In the genomic region with DNA sequence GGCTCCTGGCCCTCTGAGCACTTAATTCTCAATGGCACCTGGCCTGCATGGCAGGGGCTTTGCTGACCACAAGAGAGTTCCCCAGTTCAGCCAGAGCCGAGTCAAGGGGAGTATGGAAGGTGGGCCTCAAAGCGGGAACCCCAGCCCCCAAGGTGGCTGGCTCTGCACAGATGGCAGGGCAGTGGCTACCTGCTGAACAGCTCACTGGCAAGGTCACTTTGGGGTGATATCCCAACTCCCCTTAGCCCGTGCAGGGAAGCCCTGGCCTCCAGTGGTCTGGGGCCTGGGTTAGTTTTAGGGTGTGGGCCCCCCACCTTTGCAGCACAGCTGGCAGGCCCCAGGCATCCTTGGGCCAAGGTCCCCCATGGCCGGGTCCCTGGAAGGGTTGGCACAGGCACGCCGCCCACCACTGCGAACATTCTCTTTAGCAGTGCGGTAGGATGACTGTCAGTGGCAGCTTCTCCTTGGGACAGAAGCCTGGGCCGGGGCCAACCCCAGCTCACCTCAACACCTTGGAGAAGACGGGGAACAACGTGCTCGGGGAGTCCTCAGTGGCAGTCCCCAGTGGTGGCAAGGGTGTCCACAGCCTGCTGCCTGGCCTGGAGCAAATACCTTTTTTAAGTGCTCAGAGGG, we compare ENCODE assay signal across 22 cellular contexts. TPM values are rescaled to one million over a fixed set of nuclear protein-coding genes. Genes with fewer than 3 reads are reported as not detected.
A peak's percentile ranks its signal among the peaks of the same experiment; 100 is the strongest.
DNase-seq lines count a peak whose midpoint lies in the region; ATAC-seq, FAIRE-seq and TF ChIP-seq lines count a peak whose summit lies in the region.
"Had no signal": no experiment of that assay in that cellular context is flagged by ENCODE, and none has a peak within 500 bp of the region (broad histone marks: within the 10 kb centered on the region; RNA-seq: fewer than 3 reads in every experiment).

No MANE protein-coding gene starts in this region.

- TF ChIP-seq EP300 in HepG2 (IDR thresholded peaks at IDR 0.05; ENCODE audit: low read depth in 2 of 2, low read length in 2 of 2): no peak
- no peak for TF ChIP-seq EP300 in HepG2 (CRISPR knock-in tag; IDR thresholded peaks at IDR 0.05; ENCODE audit: borderline replicate concordance)
- no peak for TF ChIP-seq EP300 in stomach (IDR thresholded peaks at IDR 0.05)

- ATAC-seq in activated CD8-positive, alpha-beta memory T cell treated with anti-CD3 and anti-CD28 coated beads, Interleukin-2, amount 10 ng/mL, durations not matched to agents 7 days and 5 days: no peak
- no peak for ATAC-seq in HepG2
- ATAC-seq: activated CD4-positive, CD25-positive, alpha-beta regulatory T cell treated with anti-CD3 and anti-CD28 coated beads, Interleukin-2, amount 50 U/mL, for 24 hours; stimulated activated effector memory CD8-positive, alpha-beta T cell treated with anti-CD3 and anti-CD28 coated beads, Interleukin-12 subunit alpha, Interleukin-12 subunit beta, amount 100 ng/mL, for 72 hours; T-cell had no signal

- no peak overlapping the region for H3K27ac Mint-ChIP-seq in activated CD8-positive, alpha-beta memory T cell treated with anti-CD3 and anti-CD28 coated beads, Interleukin-2, amount 10 ng/mL, durations not matched to agents 7 days and 5 days
- H3K27ac Mint-ChIP-seq: naive B cell; stimulated activated effector memory CD8-positive, alpha-beta T cell treated with anti-CD3 and anti-CD28 coated beads, Interleukin-12 subunit alpha, Interleukin-12 subunit beta, amount 100 ng/mL, for 72 hours; T-cell had no signal

- TF ChIP-seq RAD21 in HepG2 (CRISPR knock-in tag; IDR thresholded peaks at IDR 0.05): no peak

- no TSS peak for BruUV-seq in HepG2 (replicated peaks; lab: Mats Ljungman, UMichigan)

- H3K36me3 ChIP-seq in HepG2 (replicated peaks in 1 of 2; ENCODE audit: control insufficient read depth in 1 of 2, insufficient read depth in 2 of 2, low read length in 2 of 2) (no peaks in the 10 kb centered on the region), stomach (peaks cover 10 to 52% (median 45%) of the 10 kb centered on the region in 4 donors)
- H3K36me3 ChIP-seq: MG63 had no signal

- POLR2A ChIA-PET in HepG2 (lab: Yijun Ruan, JAX): no interaction called here

- TF ChIP-seq CTCF in HepG2 (CRISPR knock-in tag; IDR thresholded peaks at IDR 0.05) (no peak), stomach (IDR thresholded peaks at IDR 0.05) (no peak), D721Med (IDR thresholded peaks at IDR 0.05; ENCODE audit: insufficient read depth, missing control alignments) (no peak)

- intact Hi-C loops in HepG2 (cut with micrococcal nuclease; ENCODE audit: unreplicated experiment): no loop called here
- intact Hi-C loops in stomach (cut with DNase I; ENCODE audit: low total_unique reads): no loop called here

- no peaks in the 10 kb centered on the region for H3K4me1 Mint-ChIP-seq in activated CD8-positive, alpha-beta memory T cell treated with anti-CD3 and anti-CD28 coated beads, Interleukin-2, amount 10 ng/mL, durations not matched to agents 7 days and 5 days
- H3K4me1 Mint-ChIP-seq: stimulated activated effector memory CD8-positive, alpha-beta T cell treated with anti-CD3 and anti-CD28 coated beads, Interleukin-12 subunit alpha, Interleukin-12 subunit beta, amount 100 ng/mL, for 72 hours; T-cell had no signal

- H3K27me3 Mint-ChIP-seq in activated CD8-positive, alpha-beta memory T cell treated with anti-CD3 and anti-CD28 coated beads, Interleukin-2, amount 10 ng/mL, durations not matched to agents 7 days and 5 days: no peaks in the 10 kb centered on the region
- H3K27me3 Mint-ChIP-seq: naive B cell, T-cell had no signal

- no peak overlapping the region for H2AFZ ChIP-seq in HepG2 (ENCODE audit: low read length)

- no peak overlapping the region for H3K4me3 Mint-ChIP-seq in activated CD8-positive, alpha-beta memory T cell treated with anti-CD3 and anti-CD28 coated beads, Interleukin-2, amount 10 ng/mL, durations not matched to agents 7 days and 5 days
- H3K4me3 Mint-ChIP-seq: stimulated activated effector memory CD8-positive, alpha-beta T cell treated with anti-CD3 and anti-CD28 coated beads, Interleukin-12 subunit alpha, Interleukin-12 subunit beta, amount 100 ng/mL, for 72 hours; T-cell had no signal

- no peaks in the 10 kb centered on the region for H3K36me3 Mint-ChIP-seq in activated CD8-positive, alpha-beta memory T cell treated with anti-CD3 and anti-CD28 coated beads, Interleukin-2, amount 10 ng/mL, durations not matched to agents 7 days and 5 days
- H3K36me3 Mint-ChIP-seq: naive B cell; stimulated activated effector memory CD8-positive, alpha-beta T cell treated with anti-CD3 and anti-CD28 coated beads, Interleukin-12 subunit alpha, Interleukin-12 subunit beta, amount 100 ng/mL, for 72 hours; T-cell had no signal

- H3K79me2 ChIP-seq in HepG2 (ENCODE audit: insufficient read depth, low read length): no peaks in the 10 kb centered on the region

- FAIRE-seq in HepG2 (lab: Jason Lieb, UNC): no peak
- FAIRE-seq in D721Med (lab: Jason Lieb, UNC): no peak
- FAIRE-seq: H54, HTR-8/SVneo had no signal

- no peak overlapping the region for H3K4me2 ChIP-seq in HepG2 (ENCODE audit: low read depth, low read length)

- 96% methylated on average over 9 of the region's 12 CpGs for WGBS in HepG2 (ENCODE audit: low lambda C conversion rate)
- WGBS in stomach, 5 donors: 75 to 96% (median 93%) methylated on average over 6 to 12 of the region's 12 CpGs

- H3K27me3 ChIP-seq in HepG2 (ENCODE audit: control insufficient read depth in 1 of 2, insufficient read depth in 2 of 2, low read length in 2 of 2): no peaks in the 10 kb centered on the region
- H3K27me3 ChIP-seq in stomach: no peaks in the 10 kb centered on the region
- H3K27me3 ChIP-seq: MG63 had no signal

- H3K9ac ChIP-seq in HepG2 (ENCODE audit: insufficient read depth, low read depth, low read length): no peak overlapping the region

- DNase-seq in activated CD4-positive, CD25-positive, alpha-beta regulatory T cell treated with anti-CD3 and anti-CD28 coated beads, Interleukin-2, amount 50 U/mL, for 72 hours: peak; percentile 26
- no peak for DNase-seq in activated CD4-positive, CD25-positive, alpha-beta regulatory T cell (lab: John Stamatoyannopoulos, UW)
- DNase-seq in activated CD8-positive, alpha-beta memory T cell treated with anti-CD3 and anti-CD28 coated beads, Interleukin-2, amount 10 ng/mL, durations not matched to agents 7 days and 5 days: peak; percentile 31
- no peak for DNase-seq in HepG2 (ENCODE audit: low spot score)
- no peak for DNase-seq in stomach
- DNase-seq in NCI-H1694 treated with DMSO at 0.1 percent for 48 hours (lab: John Stamatoyannopoulos, UW): no peak
- DNase-seq in stimulated activated naive CD4-positive, alpha-beta T cell (lab: John Stamatoyannopoulos, UW): no peak
- DNase-seq in D721Med (ENCODE audit: insufficient read length, low spot score): no peak
- DNase-seq: 8988T, anterior cingulate cortex, C1 segment of cervical spinal cord, cortex of kidney, kidney glomerular epithelial cell, MG63, naive B cell, NCI-H2081 treated with DMSO at 0.1 percent for 48 hours, NCI-H774 had no signal

- H3K9me3 ChIP-seq in HepG2 (ENCODE audit: low read length) (no peaks in the 10 kb centered on the region), stomach (no peaks in the 10 kb centered on the region)
- H3K9me3 ChIP-seq: MG63 had no signal

- H3K27ac ChIP-seq in HepG2 (ENCODE audit: extremely low read length, insufficient read depth, low read length) (no peak overlapping the region), stomach (peak overlapping the region in 3 of 5 donors; percentile 7 to 62 (median 39))

- in situ Hi-C loops in HepG2 (cut with HindIII; ENCODE audit: extremely low pct_ligation_motif_present, low pct_unique_long_range_greater_than_20kb): no loop called here

- CTCF ChIA-PET in activated CD8-positive, alpha-beta memory T cell treated with anti-CD3 and anti-CD28 coated beads, Interleukin-2, amount 10 ng/mL, durations not matched to agents 7 days and 5 days (lab: Charles Lee): interaction anchor here (0.6 kb wide), 1 partner anchor 84 kb away, joined by 3 read pairs; no protein-coding TSS in a partner anchor
- CTCF ChIA-PET in HepG2 (lab: Yijun Ruan, JAX; ENCODE audit: low intra/inter-chr PET ratio, low total read pairs): no interaction called here

- H3K4me1 ChIP-seq in HepG2 (ENCODE audit: insufficient read depth, low read length) (peaks cover 39% of the 10 kb centered on the region), stomach (peaks cover 26 to 57% (median 43%) of the 10 kb centered on the region in 4 donors)

- no peaks in the 10 kb centered on the region for H4K20me1 ChIP-seq in HepG2 (ENCODE audit: insufficient read depth, low read length)

- TF ChIP-seq POLR2A in HepG2 (IDR thresholded peaks at IDR 0.05; ENCODE audit: insufficient read depth in 1 of 2, low read depth in 2 of 2, low read length in 2 of 2): no peak
- no peak for TF ChIP-seq POLR2A in stomach (IDR thresholded peaks at IDR 0.05)

- H3K9me3 Mint-ChIP-seq in activated CD8-positive, alpha-beta memory T cell treated with anti-CD3 and anti-CD28 coated beads, Interleukin-2, amount 10 ng/mL, durations not matched to agents 7 days and 5 days (ENCODE audit: low read depth): no peaks in the 10 kb centered on the region
- H3K9me3 Mint-ChIP-seq: stimulated activated effector memory CD8-positive, alpha-beta T cell treated with anti-CD3 and anti-CD28 coated beads, Interleukin-12 subunit alpha, Interleukin-12 subunit beta, amount 100 ng/mL, for 72 hours; T-cell had no signal

- no peak overlapping the region for H3K4me3 ChIP-seq in HepG2 (replicated peaks in 1 of 3; ENCODE audit: insufficient read depth in 1 of 3, low read depth in 2 of 3, low read length in 3 of 3)
- H3K4me3 ChIP-seq in stomach: no peak overlapping the region
- H3K4me3 ChIP-seq: MG63 had no signal

RNA-seq across cellular contexts. Expression of a gene that starts 36.8 kb away (rescaled TPM):
- 100 to 1,000 TPM; 119 to 144 TPM for total RNA-seq in activated CD8-positive, alpha-beta memory T cell treated with anti-CD3 and anti-CD28 coated beads, Interleukin-2, amount 10 ng/mL, durations not matched to agents 7 days and 5 days
- total RNA-seq in HepG2 (2016; rRNA removed; fragmentation: Illumina TruSeq; extraction: Trizol) (157 and 178 TPM in 2 replicates), stomach (100 to 1,000 TPM in 1 of 5 donors, 10 to 100 TPM in 3, 1 to 10 TPM in 1; 6.4 to 149 (median 46.8) TPM)
- 30.6 and 37.3 TPM in 2 replicates for total RNA-seq in HepG2 (2016; cell fraction: cytosol; rRNA removed; fragmentation: Illumina TruSeq; extraction: Trizol; ENCODE audit: low read depth)
- total RNA-seq in HepG2 (2016; cell fraction: insoluble cytoplasmic fraction; rRNA removed; fragmentation: Illumina TruSeq; extraction: Trizol): 154 and 176 TPM in 2 replicates
- 93.6 and 97.6 TPM in 2 replicates for total RNA-seq in HepG2 (2016; cell fraction: membrane; rRNA removed; fragmentation: Illumina TruSeq; extraction: Trizol)
- total RNA-seq in HepG2 (2016; cell fraction: nucleus; rRNA removed; fragmentation: Illumina TruSeq; extraction: Trizol): 106 and 121 TPM in 2 replicates
- polyA plus RNA-seq in HepG2 (2011; rRNA removed) (134 and 147 TPM in 2 replicates), stomach (100 to 1,000 TPM in 1 of 3 donors, 10 to 100 TPM in 2; 27.5 to 177 (median 54.7) TPM)
- 144 and 156 TPM in 2 replicates for polyA plus RNA-seq in HepG2 (2011; cell fraction: cytosol; rRNA removed)
- polyA plus RNA-seq in HepG2 (2011; cell fraction: nucleus; rRNA removed): 229 and 231 TPM in 2 replicates
- 92.0 and 152 TPM in 2 replicates for polyA plus RNA-seq in HepG2 (2012)
- polyA plus RNA-seq in HepG2 (2016; cell fraction: cytosol; fragmentation: Illumina TruSeq; extraction: Trizol; ENCODE audit: low read depth): 48.0 and 48.3 TPM in 2 replicates
- polyA plus RNA-seq in HepG2 (2016; cell fraction: insoluble cytoplasmic fraction; fragmentation: Illumina TruSeq; extraction: Trizol; ENCODE audit: low read depth): 270 and 301 TPM in 2 replicates
- polyA plus RNA-seq in HepG2 (2016; cell fraction: membrane; fragmentation: Illumina TruSeq; extraction: Trizol; ENCODE audit: low read depth): 80.3 and 83.8 TPM in 2 replicates
- polyA plus RNA-seq in HepG2 (2016; cell fraction: nucleus; fragmentation: Illumina TruSeq; extraction: Trizol; ENCODE audit: insufficient read depth, low read depth): 218 and 229 TPM in 2 replicates
- 220 and 249 TPM in 2 replicates for polyA minus RNA-seq in HepG2 (2011; rRNA and poly(A)+ RNA removed; ENCODE audit: low replicate concordance)
- 69.6 and 71.7 TPM in 2 replicates for polyA minus RNA-seq in HepG2 (2011; cell fraction: cytosol; rRNA and poly(A)+ RNA removed)
- 105 and 112 TPM in 2 replicates for polyA minus RNA-seq in HepG2 (2011; cell fraction: nucleus; rRNA and poly(A)+ RNA removed)

Comparison
In these comparisons a context has a peak if more than half of its experiments do, and no peak if none do; other contexts are left out.
1. DNase-seq: peak in activated CD4-positive, CD25-positive, alpha-beta regulatory T cell treated with anti-CD3 and anti-CD28 coated beads, Interleukin-2, amount 50 U/mL, for 72 hours (single experiment) and activated CD8-positive, alpha-beta memory T cell treated with anti-CD3 and anti-CD28 coated beads, Interleukin-2, amount 10 ng/mL, durations not matched to agents 7 days and 5 days (single experiment); none in activated CD4-positive, CD25-positive, alpha-beta regulatory T cell (0 of 4), HepG2 (single experiment), stomach (single experiment), NCI-H1694 treated with DMSO at 0.1 percent for 48 hours (single experiment), stimulated activated naive CD4-positive, alpha-beta T cell (0 of 6) and D721Med (single experiment).